ENCODE assay signal across 23 cellular contexts in the genomic region with DNA sequence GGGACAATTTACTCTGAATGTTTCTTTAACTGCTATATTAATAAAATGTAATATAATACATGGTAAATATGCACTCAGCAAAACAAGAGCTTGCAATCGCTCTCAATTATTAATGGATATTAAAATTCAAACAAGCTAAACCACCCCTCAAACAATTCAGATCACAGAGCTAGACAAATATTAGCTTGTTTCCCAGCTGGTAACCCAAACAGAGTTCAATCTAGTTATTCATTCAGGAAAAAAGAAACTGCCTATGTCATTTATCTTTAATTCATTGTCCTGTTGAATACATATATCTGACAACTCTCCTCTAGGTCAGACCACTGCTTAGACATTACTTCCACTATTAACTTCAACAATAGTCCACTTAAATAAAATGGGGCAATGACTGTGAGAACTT.
"Had no signal": no experiment of that assay in that cellular context is flagged by ENCODE, and none has a peak within 500 bp of the region (broad histone marks: within the 10 kb centered on the region; RNA-seq: fewer than 3 reads in every experiment).

No MANE protein-coding gene starts in this region.

- H3K4me1 Mint-ChIP-seq: nephron; stimulated activated naive B cell treated with anti-CD40 and anti-IgM and Interleukin-4, amounts not matched to agents 10 μg/mL and 1 μg/mL and 100 μg/mL, for 72 hours; stimulated activated naive CD8-positive, alpha-beta T cell treated with anti-CD3 and anti-CD28 coated beads, Interleukin-15, amount 100 ng/mL, for 72 hours had no signal

- H3K9me3 Mint-ChIP-seq: nephron had no signal

- H3K27ac ChIP-seq: gastrocnemius medialis, left lung, lower lobe of right lung, pancreas, prostate gland, spleen, testis, tibial nerve, upper lobe of right lung, vagina had no signal

- H3K27ac Mint-ChIP-seq: nephron; stimulated activated naive B cell treated with anti-CD40 and anti-IgM and Interleukin-4, amounts not matched to agents 10 μg/mL and 1 μg/mL and 100 μg/mL, for 72 hours; stimulated activated naive CD8-positive, alpha-beta T cell treated with anti-CD3 and anti-CD28 coated beads, Interleukin-15, amount 100 ng/mL, for 72 hours had no signal

- ATAC-seq: esophagus mucosa; gastrocnemius medialis; left lung; lower lobe of right lung; sciatic nerve; stimulated activated naive B cell treated with anti-CD40 and anti-IgM and Interleukin-4, amounts not matched to agents 10 μg/mL and 1 μg/mL and 100 μg/mL, for 72 hours; stimulated activated naive CD8-positive, alpha-beta T cell treated with anti-CD3 and anti-CD28 coated beads, Interleukin-15, amount 100 ng/mL, for 72 hours; upper lobe of right lung had no signal

- DNase-seq: effector memory CD4-positive, alpha-beta T cell; gastrocnemius medialis; islet precursor cell; left lung; lower lobe of right lung; mesenchymal stem cell; midbrain; occipital lobe; pancreas; spleen; stimulated activated CD4-positive, alpha-beta T cell treated with anti-CD3 and anti-CD28 coated beads, Interleukin-15, amount 100 ng/mL, for 24 hours; stimulated activated CD4-positive, alpha-beta T cell treated with anti-CD3 and anti-CD28 coated beads, Interleukin-1b, Interleukin-23, amount 100 ng/mL, for 48 hours; stimulated activated CD4-positive, alpha-beta T cell treated with anti-CD3 and anti-CD28 coated beads, Interleukin-4, amount 100 ng/mL, for 24 hours; stimulated activated naive B cell treated with anti-CD40 and anti-IgM and Interleukin-4, amounts not matched to agents 10 μg/mL and 1 μg/mL and 100 μg/mL, for 72 hours; stimulated activated naive CD8-positive, alpha-beta T cell treated with anti-CD3 and anti-CD28 coated beads, Interleukin-15, amount 100 ng/mL, for 72 hours; testis; upper lobe of right lung had no signal

- H3K9me3 ChIP-seq: gastrocnemius medialis, left lung, lower lobe of right lung, pancreas, prostate gland, testis, upper lobe of right lung, vagina had no signal

- H3K27me3 Mint-ChIP-seq: stimulated activated naive B cell treated with anti-CD40 and anti-IgM and Interleukin-4, amounts not matched to agents 10 μg/mL and 1 μg/mL and 100 μg/mL, for 72 hours; stimulated activated naive CD8-positive, alpha-beta T cell treated with anti-CD3 and anti-CD28 coated beads, Interleukin-15, amount 100 ng/mL, for 72 hours had no signal

- H3K4me3 Mint-ChIP-seq: nephron; stimulated activated naive B cell treated with anti-CD40 and anti-IgM and Interleukin-4, amounts not matched to agents 10 μg/mL and 1 μg/mL and 100 μg/mL, for 72 hours; stimulated activated naive CD8-positive, alpha-beta T cell treated with anti-CD3 and anti-CD28 coated beads, Interleukin-15, amount 100 ng/mL, for 72 hours had no signal

- H3K27me3 ChIP-seq: gastrocnemius medialis, left lung, pancreas, spleen, testis, tibial nerve, upper lobe of right lung, vagina had no signal

- H3K36me3 ChIP-seq: gastrocnemius medialis, lower lobe of right lung, pancreas, prostate gland, upper lobe of right lung, vagina had no signal

- H3K4me1 ChIP-seq: left lung, lower lobe of right lung, prostate gland, testis, tibial nerve, upper lobe of right lung, vagina had no signal

- H3K4me3 ChIP-seq: gastrocnemius medialis, left lung, lower lobe of right lung, pancreas, prostate gland, spleen, testis, tibial nerve, upper lobe of right lung, vagina had no signal
